ENCODE assay signal across 1 cellular context in genomic region chr19:31427857-31428256, GRCh38.
TF ChIP-seq lines count a peak whose summit lies in the region.

No MANE protein-coding gene starts in this region.

TF ChIP-seq in GM23338, 12 proteins besides CTCF, POLR2A, EP300 and RAD21 (continued from another document):
- TF ChIP-seq ZNF462 (CRISPR knock-in tag; IDR thresholded peaks at IDR 0.05), result no peak
- no peak for TF ChIP-seq POLR2AphosphoS5 (IDR thresholded peaks at IDR 0.05; ENCODE audit: low read depth)
- TF ChIP-seq ZNF331 (CRISPR knock-in tag; IDR thresholded peaks at IDR 0.05; ENCODE audit: low read depth), result no peak
- TF ChIP-seq JUNB (IDR thresholded peaks at IDR 0.05; ENCODE audit: unreplicated experiment), result no peak
- no peak for TF ChIP-seq EZH2phosphoT487 (IDR thresholded peaks at IDR 0.05; ENCODE audit: unreplicated experiment)
